In genomic region chr10:50993817-50994251, GRCh38 we compare ENCODE assay signal across 11 cellular contexts.
DNase-seq lines count a peak whose midpoint lies in the region; ATAC-seq, FAIRE-seq and TF ChIP-seq lines count a peak whose summit lies in the region.
"Had no signal": no experiment of that assay in that cellular context is flagged by ENCODE, and none has a peak within 500 bp of the region (broad histone marks: within the 10 kb centered on the region; RNA-seq: fewer than 3 reads in every experiment).

No MANE protein-coding gene starts in this region.

- H3K36me3 ChIP-seq in heart left ventricle (no peaks in the 10 kb centered on the region), pancreas (no peaks in the 10 kb centered on the region), small intestine (ENCODE audit: control insufficient read depth in 2 of 2, insufficient read depth in 2 of 2, low read length in 2 of 2) (no peaks in the 10 kb centered on the region)

- no peaks in the 10 kb centered on the region for H3K9me3 ChIP-seq in heart left ventricle
- no peaks in the 10 kb centered on the region for H3K9me3 ChIP-seq in pancreas
- H3K9me3 ChIP-seq in small intestine (ENCODE audit: control insufficient read depth, low read depth), result no peaks in the 10 kb centered on the region

- peak; percentile 47 for ATAC-seq in SK-N-SH treated with all-trans-retinoic acid at 6 μM for 48 hours
- peak in 2 of 4 donors; percentile 20 to 29 for ATAC-seq in heart left ventricle
- ATAC-seq in pancreas, result peak; percentile 40 to 61 (median 56)
- no peak for ATAC-seq in GM21619 (IDR thresholded peaks at IDR 0.05; ENCODE audit: unreplicated experiment)

- peak overlapping the region; percentile 60 to 97 (median 92) for H3K27ac ChIP-seq in heart left ventricle
- H3K27ac ChIP-seq in pancreas, result peak overlapping the region; percentile 1 to 91 (median 50)
- H3K27ac ChIP-seq in small intestine (ENCODE audit: low read depth in 1 of 2, low read length in 1 of 2), result no peak overlapping the region

- intact Hi-C loops in heart left ventricle (cut with DNase I) (loop anchor here in 2 of 10 donors (5.0 to 10.0 kb wide), 3 partner anchors 57 to 1223 kb away; no protein-coding TSS in a partner anchor), pancreas (cut with DNase I) (no loop called here)

- peak overlapping the region; percentile 39 to 90 (median 74) for H3K4me3 ChIP-seq in heart left ventricle
- peak overlapping the region in 3 of 4 donors; percentile 13 to 76 (median 73) for H3K4me3 ChIP-seq in pancreas
- no peak overlapping the region for H3K4me3 ChIP-seq in small intestine (ENCODE audit: low read depth in 1 of 2, low read length in 2 of 2)

- H3K4me1 ChIP-seq in heart left ventricle (peaks cover 0 to 46% (median 9%) of the 10 kb centered on the region in 12 donors), pancreas (peaks cover 6 to 23% (median 14%) of the 10 kb centered on the region in 3 donors), small intestine (ENCODE audit: control insufficient read depth in 2 of 2, insufficient read depth in 1 of 2, low read depth in 1 of 2, low read length in 1 of 2) (no peaks in the 10 kb centered on the region)

- TF ChIP-seq CTCF in heart left ventricle (IDR thresholded peaks at IDR 0.05), result no peak
- TF ChIP-seq CTCF in pancreas (IDR thresholded peaks at IDR 0.05), result no peak

- DNase-seq in AG20443 (ENCODE audit: low spot score) (peak; percentile 75), heart left ventricle (peak in 3 of 5 donors; percentile 32 to 51 (median 38)), pancreas (peak in 3 of 6 donors; percentile 25 to 40 (median 30)), DMS79 treated with DMSO at 0.1 percent for 48 hours (lab: John Stamatoyannopoulos, UW) (no peak), small intestine (no peak), retina (no peak)
- DNase-seq: midbrain; stimulated activated CD4-positive, alpha-beta T cell treated with anti-CD3 and anti-CD28 coated beads, Interleukin-4, amount 100 ng/mL, for 1 hour; T-helper 1 cell had no signal

- 16 to 32% (median 20%) methylated on average over 3 of the region's 3 CpGs for WGBS in heart left ventricle, 4 donors
- 0 to 1% methylated on average over 3 of the region's 3 CpGs for whole genome bisulfite sequencing in pancreas, 2 donors
- WGBS in small intestine, 3 donors, result 23 to 53% (median 39%) methylated on average over 3 of the region's 3 CpGs

- peak; percentile 54 for FAIRE-seq in pancreas (lab: Jason Lieb, UNC)
- no peak for FAIRE-seq in small intestine (lab: Jason Lieb, UNC)

- H3K27me3 ChIP-seq in heart left ventricle (peaks cover 0 to 33% (median 0%) of the 10 kb centered on the region in 9 donors), pancreas (no peaks in the 10 kb centered on the region), small intestine (ENCODE audit: control insufficient read depth in 2 of 2, insufficient read depth in 2 of 2, low read length in 2 of 2) (peaks cover 0 to 3% of the 10 kb centered on the region in 2 donors)

- TF ChIP-seq POLR2A in heart left ventricle (IDR thresholded peaks at IDR 0.05), result no peak

TF ChIP-seq in SK-N-SH treated with all-trans-retinoic acid at 6 μM for 48 hours, 23 proteins besides CTCF, POLR2A, EP300 and RAD21:
- TF ChIP-seq TCF4 (CRISPR knock-in tag; IDR thresholded peaks at IDR 0.05; ENCODE audit: borderline replicate concordance) (no peak), GLIS3 (CRISPR knock-in tag; IDR thresholded peaks at IDR 0.05) (no peak), CSRNP3 (CRISPR knock-in tag; IDR thresholded peaks at IDR 0.05) (no peak), POU6F1 (CRISPR knock-in tag; IDR thresholded peaks at IDR 0.05; ENCODE audit: borderline replicate concordance, low read depth) (no peak), TOX (CRISPR knock-in tag; IDR thresholded peaks at IDR 0.05; ENCODE audit: borderline replicate concordance) (no peak), PATZ1 (CRISPR knock-in tag; IDR thresholded peaks at IDR 0.05; ENCODE audit: borderline replicate concordance) (no peak)

Comparison
In these comparisons a context has a peak if more than half of its experiments do, and no peak if none do; other contexts are left out.
1. DNase-seq: peak in AG20443 (single experiment) and heart left ventricle (3 of 5); none in DMS79 treated with DMSO at 0.1 percent for 48 hours (single experiment), small intestine (single experiment) and retina (single experiment).
2. H3K27ac ChIP-seq: peak in heart left ventricle (12 of 12) and pancreas (4 of 4); none in small intestine (0 of 2).
3. H3K4me3 ChIP-seq: peak in heart left ventricle (12 of 12) and pancreas (3 of 4); none in small intestine (0 of 2).